26 cellular contexts compared by ENCODE assay signal in the genomic region with DNA sequence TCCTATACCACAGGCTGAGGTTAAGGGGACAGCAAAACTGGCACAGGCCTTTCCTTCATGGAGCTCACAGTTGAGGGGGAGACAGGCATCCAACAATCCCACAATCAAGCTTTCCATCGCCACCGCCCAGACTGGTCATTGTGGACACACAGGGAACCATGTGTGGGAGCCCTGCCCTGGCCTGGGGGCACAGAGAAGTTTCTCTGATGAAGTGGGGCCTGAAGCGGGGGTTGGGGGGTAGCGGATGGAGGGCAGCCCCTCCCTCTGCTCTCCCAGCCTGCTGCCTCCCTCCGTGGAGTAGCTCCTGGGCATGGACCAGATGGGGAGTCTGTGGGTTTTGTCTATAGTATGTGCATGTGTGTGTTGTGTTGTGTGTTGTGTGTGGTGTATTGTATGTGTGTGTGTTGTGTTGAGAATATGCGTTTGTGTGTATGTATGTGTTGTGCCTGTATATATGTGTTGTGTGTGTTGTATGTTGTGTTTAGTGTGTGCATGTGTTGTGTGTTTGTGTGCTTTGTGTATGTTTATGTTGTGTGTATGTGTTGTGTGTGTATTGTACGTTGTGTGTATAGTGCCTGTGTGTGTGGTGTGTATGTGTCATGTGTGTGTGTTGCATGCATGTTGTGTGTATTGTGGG.
"Had no signal": no experiment of that assay in that cellular context is flagged by ENCODE, and none has a peak within 500 bp of the region (broad histone marks: within the 10 kb centered on the region; RNA-seq: fewer than 3 reads in every experiment).

No MANE protein-coding gene starts in this region.

- H3K4me3 ChIP-seq: colonic mucosa, dorsolateral prefrontal cortex, esophagus muscularis mucosa, left ventricle myocardium inferior, pancreas, psoas muscle, right atrium auricular region, thyroid gland had no signal

- FAIRE-seq: frontal cortex, pancreas had no signal

- H3K27me3 ChIP-seq: colonic mucosa, dorsolateral prefrontal cortex, esophagus muscularis mucosa, pancreas, right atrium auricular region, thyroid gland had no signal

- H3K4me1 ChIP-seq: colonic mucosa, esophagus muscularis mucosa, pancreas, psoas muscle, right atrium auricular region, thyroid gland had no signal

- H3K4me3 Mint-ChIP-seq: activated T-cell treated with anti-CD3 and anti-CD28 coated beads, Interleukin-2, amount 50 U/mL, for 4 hours; central memory CD8-positive, alpha-beta T cell; naive thymus-derived CD4-positive, alpha-beta T cell; T-cell; WTC11 had no signal

- H3K4me1 Mint-ChIP-seq: central memory CD8-positive, alpha-beta T cell had no signal

- H3K27ac ChIP-seq: colonic mucosa, esophagus muscularis mucosa, left ventricle myocardium inferior, neutrophil, pancreas, psoas muscle, right atrium auricular region, thyroid gland had no signal

- H3K27ac Mint-ChIP-seq: activated T-helper 2 cell treated with anti-CD3 and anti-CD28 coated beads, Interferon-gamma antibody, Interleukin-2, Interleukin-4, amounts not matched to agents 10 μg/mL and 5 μg/mL and 100 μg/mL, durations not matched to agents 14 hours and 24 hours and 36 hours; T-cell; WTC11 had no signal

- H3K36me3 Mint-ChIP-seq: T-cell, WTC11 had no signal

- DNase-seq: activated CD4-positive, alpha-beta T cell treated with anti-CD3 and anti-CD28 coated beads, Interleukin-2, amount 50 U/mL, for 4 hours; activated CD8-positive, alpha-beta memory T cell treated with anti-CD3 and anti-CD28 coated beads, Interleukin-2, amount 50 U/mL, for 48 hours; activated naive CD4-positive, alpha-beta T cell; activated T-cell treated with anti-CD3 and anti-CD28 coated beads, Interleukin-2, amount 50 U/mL, for 4 hours; anterior cingulate cortex; colonic mucosa; dorsolateral prefrontal cortex; glutamatergic neuron; hippocampal formation; left ventricle myocardium inferior; naive thymus-derived CD4-positive, alpha-beta T cell; pancreas; psoas muscle; stimulated activated CD4-positive, alpha-beta T cell treated with anti-CD3 and anti-CD28 coated beads, Interleukin-4, amount 100 ng/mL, for 24 hours; stimulated activated naive CD4-positive, alpha-beta T cell treated with Interleukin-2 at 50 U/mL for 16 hours; substantia nigra; T-cell; T-helper 9 cell; thyroid gland had no signal

- H3K27me3 Mint-ChIP-seq: central memory CD8-positive, alpha-beta T cell had no signal

- ATAC-seq: activated T-cell treated with anti-CD3 and anti-CD28 coated beads, Interleukin-2, amount 50 U/mL, for 4 hours; pancreas; psoas muscle; T-cell; WTC11 had no signal

- H3K9me3 ChIP-seq: colonic mucosa, neutrophil, pancreas, psoas muscle, thyroid gland had no signal

- H3K36me3 ChIP-seq: colonic mucosa, esophagus muscularis mucosa, left ventricle myocardium inferior, neutrophil, pancreas, right atrium auricular region, thyroid gland had no signal
